ENCODE assay signal across 18 cellular contexts in genomic region chr12:90938451-90938850, GRCh38. TPM values are rescaled to one million over a fixed set of nuclear protein-coding genes. Genes with fewer than 3 reads are reported as not detected.
DNase-seq lines count a peak whose midpoint lies in the region; ATAC-seq and TF ChIP-seq lines count a peak whose summit lies in the region.
"Had no signal": no experiment of that assay in that cellular context is flagged by ENCODE, and none has a peak within 500 bp of the region (broad histone marks: within the 10 kb centered on the region; RNA-seq: fewer than 3 reads in every experiment).

No MANE protein-coding gene starts in this region.

- H3K27ac ChIP-seq in GM23248 = no peak overlapping the region

- in situ Hi-C loops in GM23248 (cut with MboI) = no loop called here

- ATAC-seq in SK-N-SH treated with all-trans-retinoic acid at 6 μM for 48 hours = peak; percentile 63
- ATAC-seq in HG02840 (IDR thresholded peaks at IDR 0.05; ENCODE audit: low FRiP score, unreplicated experiment) = no peak
- no peak for ATAC-seq in HG03159 (IDR thresholded peaks at IDR 0.05; ENCODE audit: unreplicated experiment)
- ATAC-seq: mucosa of descending colon; Panc1; stimulated activated naive CD8-positive, alpha-beta T cell treated with anti-CD3 and anti-CD28 coated beads, Interleukin-15, amount 100 ng/mL, for 72 hours had no signal

- H2AFZ ChIP-seq in GM23248 = no peak overlapping the region

- 68 to 71% methylated on average over 6 of the region's 6 CpGs for WGBS in GM23248 (ENCODE audit: low coverage in 1 of 2, low lambda C conversion rate in 2 of 2, missing lambda C conversion rate in 2 of 2), 2 experiments

- no peaks in the 10 kb centered on the region for H3K36me3 ChIP-seq in GM23248 (ENCODE audit: low read depth)
- H3K36me3 ChIP-seq: MG63 had no signal

- H3F3A ChIP-seq in GM23248 (ENCODE audit: insufficient read depth) = no peaks in the 10 kb centered on the region

- H3K9ac ChIP-seq in GM23248 = no peak overlapping the region

- H4K20me1 ChIP-seq in GM23248 (ENCODE audit: insufficient read depth) = no peaks in the 10 kb centered on the region

- peak; percentile 10 for DNase-seq in GM23248
- DNase-seq in fibroblast of the aortic adventitia (ENCODE audit: low read depth) = peak; percentile 26
- DNase-seq in pulmonary artery endothelial cell (ENCODE audit: low read depth, low spot score) = peak; percentile 37
- DNase-seq in middle frontal gyrus (ENCODE audit: extremely low spot score, low spot score) = no peak
- DNase-seq in stimulated activated CD4-positive, alpha-beta T cell treated with anti-CD3 and anti-CD28 coated beads, Interleukin-4, amount 100 ng/mL, for 4 hours = no peak
- DNase-seq: activated CD4-positive, alpha-beta T cell treated with anti-CD3 and anti-CD28 coated beads, Interleukin-2, amount 50 U/mL, for 4 hours; activated effector memory CD4-positive, alpha-beta T cell treated with Interleukin-2 at 50 U/mL for 16 hours; caudate nucleus; MG63; mucosa of descending colon; stimulated activated naive CD8-positive, alpha-beta T cell treated with anti-CD3 and anti-CD28 coated beads, Interleukin-15, amount 100 ng/mL, for 72 hours had no signal

- no peaks in the 10 kb centered on the region for H3K9me3 ChIP-seq in GM23248 (ENCODE audit: low read depth)
- H3K9me3 ChIP-seq: MG63, mucosa of descending colon had no signal

- H3K4me2 ChIP-seq in GM23248 (ENCODE audit: unreplicated experiment) = no peak overlapping the region

- TF ChIP-seq CTCF in fibroblast of the aortic adventitia (IDR thresholded peaks at IDR 0.05; ENCODE audit: insufficient read depth, low read length) = no peak

- no peaks in the 10 kb centered on the region for H3K4me1 ChIP-seq in GM23248 (ENCODE audit: insufficient read depth)

- no peaks in the 10 kb centered on the region for H3K79me2 ChIP-seq in GM23248 (ENCODE audit: insufficient read depth)

- H3K9me2 ChIP-seq in GM23248 (ENCODE audit: insufficient read depth) = no peaks in the 10 kb centered on the region

- no peak overlapping the region for H3K4me3 ChIP-seq in GM23248
- H3K4me3 ChIP-seq in fibroblast of the aortic adventitia (ENCODE audit: low read depth, low read length) = no peak overlapping the region
- H3K4me3 ChIP-seq: MG63, mucosa of descending colon had no signal

- no peaks in the 10 kb centered on the region for H3K27me3 ChIP-seq in GM23248 (replicated peaks; ENCODE audit: insufficient read depth)
- H3K27me3 ChIP-seq: MG63 had no signal

TF ChIP-seq in SK-N-SH treated with all-trans-retinoic acid at 6 μM for 48 hours, 23 proteins besides CTCF, POLR2A, EP300 and RAD21:
- TF ChIP-seq ESRRG (CRISPR knock-in tag; IDR thresholded peaks at IDR 0.05) = no peak
- TF ChIP-seq ZFP3 (CRISPR knock-in tag; IDR thresholded peaks at IDR 0.05) = no peak
- no peak for TF ChIP-seq ZC3H10 (CRISPR knock-in tag; IDR thresholded peaks at IDR 0.05)
- TF ChIP-seq PATZ1 (CRISPR knock-in tag; IDR thresholded peaks at IDR 0.05; ENCODE audit: borderline replicate concordance) = no peak
- TF ChIP-seq OSR1 (CRISPR knock-in tag; IDR thresholded peaks at IDR 0.05) = no peak
- no peak for TF ChIP-seq TOX (CRISPR knock-in tag; IDR thresholded peaks at IDR 0.05; ENCODE audit: borderline replicate concordance)
- TF ChIP-seq ARNTL (CRISPR knock-in tag; IDR thresholded peaks at IDR 0.05; ENCODE audit: borderline replicate concordance, low read depth) = no peak
- TF ChIP-seq CSDC2 (CRISPR knock-in tag; IDR thresholded peaks at IDR 0.05) = no peak
- TF ChIP-seq POU6F1 (CRISPR knock-in tag; IDR thresholded peaks at IDR 0.05; ENCODE audit: borderline replicate concordance, low read depth) = no peak
- no peak for TF ChIP-seq TCF4 (CRISPR knock-in tag; IDR thresholded peaks at IDR 0.05; ENCODE audit: borderline replicate concordance)
- TF ChIP-seq RARB (CRISPR knock-in tag; IDR thresholded peaks at IDR 0.05) = no peak
- no peak for TF ChIP-seq ZNF70 (CRISPR knock-in tag; IDR thresholded peaks at IDR 0.05)
- TF ChIP-seq TSHZ2 (CRISPR knock-in tag; IDR thresholded peaks at IDR 0.05) = no peak
- TF ChIP-seq BACH2 (CRISPR knock-in tag; IDR thresholded peaks at IDR 0.05; ENCODE audit: borderline replicate concordance) = no peak
- TF ChIP-seq GLIS3 (CRISPR knock-in tag; IDR thresholded peaks at IDR 0.05) = no peak
- no peak for TF ChIP-seq ZNF565 (CRISPR knock-in tag; conservative IDR thresholded peaks at IDR 0.05; ENCODE audit: low read depth)
- TF ChIP-seq SNAI2 (CRISPR knock-in tag; IDR thresholded peaks at IDR 0.05) = no peak
- TF ChIP-seq PPARA (CRISPR knock-in tag; IDR thresholded peaks at IDR 0.05; ENCODE audit: borderline replicate concordance) = no peak

RNA-seq across cellular contexts. Expression of gene CCER1, which starts 16.5 kb away (rescaled TPM):
- total RNA-seq in GM23248 (2014; rRNA removed; shearing (Covaris generic)) = not detected in 2 replicates
- polyA plus RNA-seq in GM23248 (2016; fragmentation: Nextera tagmentation; extraction: Ambion mirVana) = not detected in 2 replicates
- total RNA-seq in fibroblast of the aortic adventitia (ENCODE audit: low replicate concordance) = not detected in 2 replicates
- not detected in 2 replicates for total RNA-seq in pulmonary artery endothelial cell
- total RNA-seq: CD4-positive, alpha-beta memory T cell; mucosa of descending colon; progenitor cell of endocrine pancreas; T-helper 1 cell treated with Interleukin-12 subunit alpha and Interleukin-12 subunit beta and Interleukin-4 antibody, amounts not matched to agents 30 ng/mL and 1 ng/mL, for 36 hours had no signal
- polyA plus RNA-seq: CD4-positive, alpha-beta memory T cell had no signal

Comparison
In these comparisons a context has a peak if more than half of its experiments do, and no peak if none do; other contexts are left out.
1. DNase-seq: peak in GM23248 (single experiment), fibroblast of the aortic adventitia (single experiment) and pulmonary artery endothelial cell (single experiment); none in middle frontal gyrus (single experiment) and stimulated activated CD4-positive, alpha-beta T cell treated with anti-CD3 and anti-CD28 coated beads, Interleukin-4, amount 100 ng/mL, for 4 hours (0 of 2).